ENCODE assay signal across 1 cellular context in the genomic region with DNA sequence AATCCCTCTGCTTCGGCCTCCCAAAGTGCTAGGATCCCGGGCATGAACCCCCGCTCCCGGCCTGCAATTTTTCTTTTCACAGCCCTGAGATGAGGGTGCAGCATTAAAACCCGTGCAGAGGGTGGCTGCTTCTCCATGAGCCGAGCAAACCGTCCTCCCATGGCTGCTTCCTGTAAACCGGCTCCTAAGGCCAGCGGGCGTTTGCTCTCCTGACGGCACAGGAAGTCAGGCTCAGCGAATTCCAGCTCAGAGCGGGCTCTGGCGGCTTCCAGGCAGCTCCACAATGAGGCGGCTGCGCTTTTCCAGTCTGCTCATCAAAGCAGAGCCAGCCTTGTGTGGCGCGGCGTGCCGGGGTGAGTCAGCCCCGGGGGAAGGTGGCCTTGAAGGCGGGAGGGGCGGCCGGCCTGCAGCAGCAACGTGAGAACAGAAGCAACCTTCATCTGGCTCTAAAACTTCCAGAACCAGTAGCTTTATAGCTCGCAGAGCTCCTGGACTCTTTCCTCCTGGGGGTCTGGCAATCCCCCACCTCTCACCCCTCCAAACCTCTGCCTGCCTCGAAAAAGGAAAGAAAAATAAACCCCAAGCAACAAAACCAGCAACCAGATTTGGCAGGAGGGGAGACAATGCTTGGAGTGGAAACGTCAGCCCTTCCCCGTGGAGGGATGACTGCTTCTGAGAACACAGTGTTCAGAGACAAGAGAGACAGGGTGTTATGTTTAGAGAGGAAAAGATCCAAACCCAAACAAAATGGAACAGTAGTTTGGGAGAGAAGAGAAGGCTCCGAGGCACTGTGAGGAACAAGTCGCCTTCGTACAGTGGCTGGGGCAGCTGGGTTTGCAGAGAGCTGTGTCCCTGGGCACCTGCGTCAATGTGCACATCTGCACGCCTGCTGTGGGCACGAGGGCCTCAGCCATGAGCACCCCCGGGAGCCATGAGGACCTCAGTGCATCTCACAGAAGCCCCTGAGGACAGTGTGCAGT.
A peak's percentile ranks its signal among the peaks of the same experiment; 100 is the strongest.
TF ChIP-seq lines count a peak whose summit lies in the region.

No MANE protein-coding gene starts in this region.

TF ChIP-seq in HepG2, 621 proteins besides CTCF, POLR2A, EP300 and RAD21 (continued from another document and continues in another):
- TF ChIP-seq, protein P1, sequence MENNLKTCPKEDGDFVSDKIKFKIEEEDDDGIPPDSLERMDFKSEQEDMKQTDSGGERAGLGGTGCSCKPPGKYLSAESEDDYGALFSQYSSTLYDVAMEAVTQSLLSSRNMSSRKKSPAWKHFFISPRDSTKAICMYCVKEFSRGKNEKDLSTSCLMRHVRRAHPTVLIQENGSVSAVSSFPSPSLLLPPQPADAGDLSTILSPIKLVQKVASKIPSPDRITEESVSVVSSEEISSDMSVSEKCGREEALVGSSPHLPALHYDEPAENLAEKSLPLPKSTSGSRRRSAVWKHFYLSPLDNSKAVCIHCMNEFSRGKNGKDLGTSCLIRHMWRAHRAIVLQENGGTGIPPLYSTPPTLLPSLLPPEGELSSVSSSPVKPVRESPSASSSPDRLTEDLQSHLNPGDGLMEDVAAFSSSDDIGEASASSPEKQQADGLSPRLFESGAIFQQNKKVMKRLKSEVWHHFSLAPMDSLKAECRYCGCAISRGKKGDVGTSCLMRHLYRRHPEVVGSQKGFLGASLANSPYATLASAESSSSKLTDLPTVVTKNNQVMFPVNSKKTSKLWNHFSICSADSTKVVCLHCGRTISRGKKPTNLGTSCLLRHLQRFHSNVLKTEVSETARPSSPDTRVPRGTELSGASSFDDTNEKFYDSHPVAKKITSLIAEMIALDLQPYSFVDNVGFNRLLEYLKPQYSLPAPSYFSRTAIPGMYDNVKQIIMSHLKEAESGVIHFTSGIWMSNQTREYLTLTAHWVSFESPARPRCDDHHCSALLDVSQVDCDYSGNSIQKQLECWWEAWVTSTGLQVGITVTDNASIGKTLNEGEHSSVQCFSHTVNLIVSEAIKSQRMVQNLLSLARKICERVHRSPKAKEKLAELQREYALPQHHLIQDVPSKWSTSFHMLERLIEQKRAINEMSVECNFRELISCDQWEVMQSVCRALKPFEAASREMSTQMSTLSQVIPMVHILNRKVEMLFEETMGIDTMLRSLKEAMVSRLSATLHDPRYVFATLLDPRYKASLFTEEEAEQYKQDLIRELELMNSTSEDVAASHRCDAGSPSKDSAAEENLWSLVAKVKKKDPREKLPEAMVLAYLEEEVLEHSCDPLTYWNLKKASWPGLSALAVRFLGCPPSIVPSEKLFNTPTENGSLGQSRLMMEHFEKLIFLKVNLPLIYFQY (CRISPR knock-in tag; IDR thresholded peaks at IDR 0.05; ENCODE audit: borderline replicate concordance) = peak; percentile 63; the same call in 1 of the 2 replicates
- TF ChIP-seq GATAD1 (CRISPR knock-in tag; IDR thresholded peaks at IDR 0.05) (peak; percentile 73), TBL1XR1 (IDR thresholded peaks at IDR 0.05; ENCODE audit: borderline replicate concordance, low read length, partially characterized antibody) (peak; percentile 16), ZNF792 (CRISPR knock-in tag; IDR thresholded peaks at IDR 0.05) (peak; percentile 90), HDAC2 (CRISPR knock-in tag; IDR thresholded peaks at IDR 0.05) (peak; percentile 89), ZFX (CRISPR knock-in tag; IDR thresholded peaks at IDR 0.05; ENCODE audit: low read depth) (peak; percentile 70), KLF15 (CRISPR knock-in tag; IDR thresholded peaks at IDR 0.05; ENCODE audit: borderline replicate concordance) (no peak), ZNF670 (CRISPR knock-in tag; IDR thresholded peaks at IDR 0.05; ENCODE audit: borderline replicate concordance) (no peak), STAT5B (CRISPR knock-in tag; IDR thresholded peaks at IDR 0.05) (peak; percentile 54; the same call in 1 of the 2 replicates), KDM5B (CRISPR knock-in tag; IDR thresholded peaks at IDR 0.05; ENCODE audit: borderline replicate concordance) (no peak; the same call in 1 of the 2 replicates), MEIS2 (CRISPR knock-in tag; IDR thresholded peaks at IDR 0.05) (peak; percentile 39; the same call in 1 of the 2 replicates), ZNF224 (CRISPR knock-in tag; IDR thresholded peaks at IDR 0.05) (peak; percentile 73)
- TF ChIP-seq, protein P2, sequence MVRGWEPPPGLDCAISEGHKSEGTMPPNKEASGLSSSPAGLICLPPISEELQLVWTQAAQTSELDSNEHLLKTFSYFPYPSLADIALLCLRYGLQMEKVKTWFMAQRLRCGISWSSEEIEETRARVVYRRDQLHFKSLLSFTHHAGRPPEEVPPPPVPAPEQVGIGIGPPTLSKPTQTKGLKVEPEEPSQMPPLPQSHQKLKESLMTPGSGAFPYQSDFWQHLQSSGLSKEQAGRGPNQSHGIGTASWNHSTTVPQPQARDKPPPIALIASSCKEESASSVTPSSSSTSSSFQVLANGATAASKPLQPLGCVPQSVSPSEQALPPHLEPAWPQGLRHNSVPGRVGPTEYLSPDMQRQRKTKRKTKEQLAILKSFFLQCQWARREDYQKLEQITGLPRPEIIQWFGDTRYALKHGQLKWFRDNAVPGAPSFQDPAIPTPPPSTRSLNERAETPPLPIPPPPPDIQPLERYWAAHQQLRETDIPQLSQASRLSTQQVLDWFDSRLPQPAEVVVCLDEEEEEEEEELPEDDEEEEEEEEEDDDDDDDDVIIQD (CRISPR knock-in tag; IDR thresholded peaks at IDR 0.05; ENCODE audit: low read depth) = peak; percentile 64
- TF ChIP-seq, protein P3, sequence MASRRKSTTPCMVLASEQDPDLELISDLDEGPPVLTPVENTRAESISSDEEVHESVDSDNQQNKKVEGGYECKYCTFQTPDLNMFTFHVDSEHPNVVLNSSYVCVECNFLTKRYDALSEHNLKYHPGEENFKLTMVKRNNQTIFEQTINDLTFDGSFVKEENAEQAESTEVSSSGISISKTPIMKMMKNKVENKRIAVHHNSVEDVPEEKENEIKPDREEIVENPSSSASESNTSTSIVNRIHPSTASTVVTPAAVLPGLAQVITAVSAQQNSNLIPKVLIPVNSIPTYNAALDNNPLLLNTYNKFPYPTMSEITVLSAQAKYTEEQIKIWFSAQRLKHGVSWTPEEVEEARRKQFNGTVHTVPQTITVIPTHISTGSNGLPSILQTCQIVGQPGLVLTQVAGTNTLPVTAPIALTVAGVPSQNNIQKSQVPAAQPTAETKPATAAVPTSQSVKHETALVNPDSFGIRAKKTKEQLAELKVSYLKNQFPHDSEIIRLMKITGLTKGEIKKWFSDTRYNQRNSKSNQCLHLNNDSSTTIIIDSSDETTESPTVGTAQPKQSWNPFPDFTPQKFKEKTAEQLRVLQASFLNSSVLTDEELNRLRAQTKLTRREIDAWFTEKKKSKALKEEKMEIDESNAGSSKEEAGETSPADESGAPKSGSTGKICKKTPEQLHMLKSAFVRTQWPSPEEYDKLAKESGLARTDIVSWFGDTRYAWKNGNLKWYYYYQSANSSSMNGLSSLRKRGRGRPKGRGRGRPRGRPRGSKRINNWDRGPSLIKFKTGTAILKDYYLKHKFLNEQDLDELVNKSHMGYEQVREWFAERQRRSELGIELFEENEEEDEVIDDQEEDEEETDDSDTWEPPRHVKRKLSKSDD (CRISPR knock-in tag; IDR thresholded peaks at IDR 0.05; ENCODE audit: low read depth) = no peak
- TF ChIP-seq, protein P4, sequence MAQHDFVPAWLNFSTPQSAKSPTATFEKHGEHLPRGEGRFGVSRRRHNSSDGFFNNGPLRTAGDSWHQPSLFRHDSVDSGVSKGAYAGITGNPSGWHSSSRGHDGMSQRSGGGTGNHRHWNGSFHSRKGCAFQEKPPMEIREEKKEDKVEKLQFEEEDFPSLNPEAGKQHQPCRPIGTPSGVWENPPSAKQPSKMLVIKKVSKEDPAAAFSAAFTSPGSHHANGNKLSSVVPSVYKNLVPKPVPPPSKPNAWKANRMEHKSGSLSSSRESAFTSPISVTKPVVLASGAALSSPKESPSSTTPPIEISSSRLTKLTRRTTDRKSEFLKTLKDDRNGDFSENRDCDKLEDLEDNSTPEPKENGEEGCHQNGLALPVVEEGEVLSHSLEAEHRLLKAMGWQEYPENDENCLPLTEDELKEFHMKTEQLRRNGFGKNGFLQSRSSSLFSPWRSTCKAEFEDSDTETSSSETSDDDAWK (CRISPR knock-in tag; IDR thresholded peaks at IDR 0.05) = no peak
- TF ChIP-seq, protein P5, sequence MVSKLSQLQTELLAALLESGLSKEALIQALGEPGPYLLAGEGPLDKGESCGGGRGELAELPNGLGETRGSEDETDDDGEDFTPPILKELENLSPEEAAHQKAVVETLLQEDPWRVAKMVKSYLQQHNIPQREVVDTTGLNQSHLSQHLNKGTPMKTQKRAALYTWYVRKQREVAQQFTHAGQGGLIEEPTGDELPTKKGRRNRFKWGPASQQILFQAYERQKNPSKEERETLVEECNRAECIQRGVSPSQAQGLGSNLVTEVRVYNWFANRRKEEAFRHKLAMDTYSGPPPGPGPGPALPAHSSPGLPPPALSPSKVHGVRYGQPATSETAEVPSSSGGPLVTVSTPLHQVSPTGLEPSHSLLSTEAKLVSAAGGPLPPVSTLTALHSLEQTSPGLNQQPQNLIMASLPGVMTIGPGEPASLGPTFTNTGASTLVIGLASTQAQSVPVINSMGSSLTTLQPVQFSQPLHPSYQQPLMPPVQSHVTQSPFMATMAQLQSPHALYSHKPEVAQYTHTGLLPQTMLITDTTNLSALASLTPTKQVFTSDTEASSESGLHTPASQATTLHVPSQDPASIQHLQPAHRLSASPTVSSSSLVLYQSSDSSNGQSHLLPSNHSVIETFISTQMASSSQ (IDR thresholded peaks at IDR 0.05; ENCODE audit: low read depth) = no peak
- TF ChIP-seq, protein P5 (CRISPR knock-in tag; IDR thresholded peaks at IDR 0.05; ENCODE audit: borderline replicate concordance) = peak; percentile 65; the same call in 1 of the 2 replicates
- TF ChIP-seq, protein P6, sequence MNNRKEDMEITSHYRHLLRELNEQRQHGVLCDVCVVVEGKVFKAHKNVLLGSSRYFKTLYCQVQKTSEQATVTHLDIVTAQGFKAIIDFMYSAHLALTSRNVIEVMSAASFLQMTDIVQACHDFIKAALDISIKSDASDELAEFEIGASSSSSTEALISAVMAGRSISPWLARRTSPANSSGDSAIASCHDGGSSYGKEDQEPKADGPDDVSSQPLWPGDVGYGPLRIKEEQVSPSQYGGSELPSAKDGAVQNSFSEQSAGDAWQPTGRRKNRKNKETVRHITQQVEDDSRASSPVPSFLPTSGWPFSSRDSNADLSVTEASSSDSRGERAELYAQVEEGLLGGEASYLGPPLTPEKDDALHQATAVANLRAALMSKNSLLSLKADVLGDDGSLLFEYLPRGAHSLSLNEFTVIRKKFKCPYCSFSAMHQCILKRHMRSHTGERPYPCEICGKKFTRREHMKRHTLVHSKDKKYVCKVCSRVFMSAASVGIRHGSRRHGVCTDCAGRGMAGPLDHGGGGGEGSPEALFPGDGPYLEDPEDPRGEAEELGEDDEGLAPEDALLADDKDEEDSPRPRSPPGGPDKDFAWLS (CRISPR knock-in tag; IDR thresholded peaks at IDR 0.05; ENCODE audit: borderline replicate concordance) = no peak
- TF ChIP-seq, protein P7, sequence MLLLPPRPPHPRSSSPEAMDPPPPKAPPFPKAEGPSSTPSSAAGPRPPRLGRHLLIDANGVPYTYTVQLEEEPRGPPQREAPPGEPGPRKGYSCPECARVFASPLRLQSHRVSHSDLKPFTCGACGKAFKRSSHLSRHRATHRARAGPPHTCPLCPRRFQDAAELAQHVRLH (CRISPR knock-in tag; IDR thresholded peaks at IDR 0.05; ENCODE audit: borderline replicate concordance, low read depth) = peak; percentile 67; the same call in 1 of the 2 replicates
- TF ChIP-seq, protein P8, sequence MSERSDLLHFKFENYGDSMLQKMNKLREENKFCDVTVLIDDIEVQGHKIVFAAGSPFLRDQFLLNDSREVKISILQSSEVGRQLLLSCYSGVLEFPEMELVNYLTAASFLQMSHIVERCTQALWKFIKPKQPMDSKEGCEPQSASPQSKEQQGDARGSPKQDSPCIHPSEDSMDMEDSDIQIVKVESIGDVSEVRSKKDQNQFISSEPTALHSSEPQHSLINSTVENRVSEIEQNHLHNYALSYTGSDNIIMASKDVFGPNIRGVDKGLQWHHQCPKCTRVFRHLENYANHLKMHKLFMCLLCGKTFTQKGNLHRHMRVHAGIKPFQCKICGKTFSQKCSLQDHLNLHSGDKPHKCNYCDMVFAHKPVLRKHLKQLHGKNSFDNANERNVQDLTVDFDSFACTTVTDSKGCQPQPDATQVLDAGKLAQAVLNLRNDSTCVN (CRISPR knock-in tag; IDR thresholded peaks at IDR 0.05; ENCODE audit: borderline replicate concordance) = peak; percentile 90
